18 cellular contexts compared by ENCODE assay signal in the genomic region with DNA sequence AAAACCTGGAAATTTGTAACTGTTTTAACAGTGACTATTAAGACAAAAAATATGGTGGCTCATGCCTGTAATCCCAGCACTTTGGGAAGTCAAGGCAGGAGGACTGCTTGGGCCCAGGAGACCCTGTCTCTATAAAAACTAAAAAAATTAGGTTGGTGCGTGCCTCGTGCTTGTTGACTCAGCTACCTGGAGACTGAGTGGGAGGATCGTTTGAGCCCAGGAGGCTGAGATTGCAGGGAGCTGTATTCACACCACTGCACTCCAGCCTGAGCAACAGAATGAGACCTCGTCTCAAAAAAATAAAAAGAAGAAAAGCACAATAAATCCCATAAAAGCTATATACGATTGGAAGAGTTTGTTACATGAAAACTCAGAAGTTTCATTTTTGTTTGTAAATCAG. TPM values are rescaled to one million over a fixed set of nuclear protein-coding genes. Genes with fewer than 3 reads are reported as not detected.
DNase-seq lines count a peak whose midpoint lies in the region; ATAC-seq and TF ChIP-seq lines count a peak whose summit lies in the region.
"Had no signal": no experiment of that assay in that cellular context is flagged by ENCODE, and none has a peak within 500 bp of the region (broad histone marks: within the 10 kb centered on the region; RNA-seq: fewer than 3 reads in every experiment).

No MANE protein-coding gene starts in this region.

- in situ Hi-C loops in GM13976 (cut with MboI; ENCODE audit: low sequenced_read_pairs, unreplicated experiment) = no loop called here

- H3K4ac ChIP-seq in trophoblast cell (ENCODE audit: low read depth, low read length) = no peak overlapping the region

- H3K9ac ChIP-seq in trophoblast cell (ENCODE audit: low read length) = no peak overlapping the region

- 42% methylated on average over 5 of the region's 5 CpGs for WGBS in hepatocyte (ENCODE audit: low lambda C conversion rate, missing lambda C conversion rate)
- no CpG with 5 or more reads among the region's 5 CpGs for WGBS in trophoblast cell (ENCODE audit: extremely low coverage, insufficient coverage, insufficient read length)

- no peak overlapping the region for H2BK12ac ChIP-seq in trophoblast cell (ENCODE audit: low read length)

- H4K8ac ChIP-seq in trophoblast cell (ENCODE audit: low read depth, low read length) = no peak overlapping the region

- H4K12ac ChIP-seq in trophoblast cell (ENCODE audit: low read depth, low read length) = no peak overlapping the region

- H4K20me1 ChIP-seq in hepatocyte (ENCODE audit: insufficient read depth, poor library complexity, severe bottlenecking) = no peaks in the 10 kb centered on the region

- H3K27me3 ChIP-seq in hepatocyte (no peaks in the 10 kb centered on the region), trophoblast cell (ENCODE audit: insufficient read depth, low read length) (no peaks in the 10 kb centered on the region)
- H3K27me3 ChIP-seq: Peyer's patch had no signal

- no peak overlapping the region for H2BK120ac ChIP-seq in trophoblast cell (ENCODE audit: insufficient read depth, low read length, poor library complexity)

- H3K4me3 ChIP-seq in HEK293 (ENCODE audit: low read depth, low read length) (no peak overlapping the region), hepatocyte (no peak overlapping the region), trophoblast cell (ENCODE audit: low read depth, low read length) (no peak overlapping the region)
- H3K4me3 ChIP-seq: Peyer's patch had no signal

- DNase-seq in NCI-H146 treated with DMSO at 0.1 percent for 48 hours (lab: John Stamatoyannopoulos, UW; ENCODE audit: unreplicated experiment) (peak; percentile 45), hepatocyte (ENCODE audit: low spot score) (no peak), trophoblast cell (peak in 1 of 2 donors; percentile 14), GM13976 (ENCODE audit: low spot score) (no peak)
- DNase-seq: ACHN; CD4-positive, CD25-positive, alpha-beta regulatory T cell; DMS53; IMR-90; Kasumi-1; NCI-H1105; NCI-H187; NCI-H2171 treated with DMSO at 0.1 percent for 48 hours; NCI-H510A; Peyer's patch; SHP77 had no signal

- no peak overlapping the region for H2AK5ac ChIP-seq in trophoblast cell (ENCODE audit: low read length)

- CTCF ChIA-PET in HEK293 (lab: Yijun Ruan, JAX) = interaction anchor here (0.7 to 1.2 kb wide), 2 partner anchors 10 to 79 kb away, joined by 3 to 6 read pairs; no protein-coding TSS in a partner anchor

- no peak overlapping the region for H3K18ac ChIP-seq in trophoblast cell (ENCODE audit: low read length)

- H3K4me1 ChIP-seq in HEK293 (ENCODE audit: control insufficient read depth, insufficient read depth, low read length) (no peaks in the 10 kb centered on the region), hepatocyte (ENCODE audit: insufficient read depth) (no peaks in the 10 kb centered on the region), trophoblast cell (ENCODE audit: control insufficient read depth in 1 of 2, insufficient read depth in 2 of 2, low read length in 2 of 2) (no peaks in the 10 kb centered on the region)

- no peaks in the 10 kb centered on the region for H3K9me2 ChIP-seq in hepatocyte (replicated peaks; ENCODE audit: insufficient read depth)

- H3K36me3 ChIP-seq in HEK293 (ENCODE audit: control insufficient read depth in 2 of 2, insufficient read depth in 1 of 2, low read length in 2 of 2) (no peaks in the 10 kb centered on the region), hepatocyte (replicated peaks; ENCODE audit: insufficient read depth, low read depth) (no peaks in the 10 kb centered on the region), trophoblast cell (ENCODE audit: control insufficient read depth in 1 of 2, insufficient read depth in 2 of 2, low read length in 2 of 2) (peaks cover 0 to under 1% of the 10 kb centered on the region in 2 experiments)
- H3K36me3 ChIP-seq: Peyer's patch had no signal

- TF ChIP-seq CTCF in HEK293 (tag by site-specific recombination; IDR thresholded peaks at IDR 0.05) = no peak
- TF ChIP-seq CTCF in hepatocyte (IDR thresholded peaks at IDR 0.05; ENCODE audit: poor library complexity) = no peak
- TF ChIP-seq CTCF in GM13976 (IDR thresholded peaks at IDR 0.05; ENCODE audit: borderline replicate concordance, control extremely low read depth, extremely low read depth, insufficient read depth, missing control alignments) = no peak

- H3K79me1 ChIP-seq in trophoblast cell (ENCODE audit: low read length) = no peaks in the 10 kb centered on the region

- H3K14ac ChIP-seq in trophoblast cell (ENCODE audit: low read length) = no peak overlapping the region

- H3K27ac ChIP-seq in HEK293 (ENCODE audit: extremely low read depth, low read depth, low read length) (no peak overlapping the region), hepatocyte (peak overlapping the region; percentile 13), trophoblast cell (ENCODE audit: low read depth, low read length) (no peak overlapping the region)

- H2AFZ ChIP-seq in hepatocyte (no peak overlapping the region), trophoblast cell (ENCODE audit: insufficient read depth, low read length, poor library complexity) (no peak overlapping the region)

- no peak overlapping the region for H3K4me2 ChIP-seq in hepatocyte
- H3K4me2 ChIP-seq in trophoblast cell (ENCODE audit: low read length) = no peak overlapping the region

- H4K91ac ChIP-seq in trophoblast cell (ENCODE audit: low read depth, low read length) = peak overlapping the region; percentile 14

- no peak for ATAC-seq in HG03175 (IDR thresholded peaks at IDR 0.05; ENCODE audit: unreplicated experiment)
- no peak for ATAC-seq in GM18511 (IDR thresholded peaks at IDR 0.05; ENCODE audit: unreplicated experiment)

- H3K9me3 ChIP-seq in HEK293 (ENCODE audit: control insufficient read depth, insufficient read depth, low read depth, low read length) (no peaks in the 10 kb centered on the region), hepatocyte (ENCODE audit: low read depth) (no peaks in the 10 kb centered on the region), trophoblast cell (ENCODE audit: insufficient read depth, low read depth, low read length) (no peaks in the 10 kb centered on the region)
- H3K9me3 ChIP-seq: Peyer's patch had no signal

- POLR2A ChIA-PET in HEK293 (lab: Yijun Ruan, JAX) = interaction anchor here (1.5 kb wide), 1 partner anchor 22 kb away, joined by 4 read pairs; no protein-coding TSS in a partner anchor

- H3K23ac ChIP-seq in trophoblast cell (ENCODE audit: low read length) = no peak overlapping the region

- H2BK5ac ChIP-seq in trophoblast cell (ENCODE audit: low read depth, low read length, poor library complexity) = no peak overlapping the region

- no peaks in the 10 kb centered on the region for H3K79me2 ChIP-seq in hepatocyte
- no peaks in the 10 kb centered on the region for H3K79me2 ChIP-seq in trophoblast cell (ENCODE audit: control insufficient read depth, insufficient read depth, low read length, poor library complexity)

TF ChIP-seq in HEK293, 187 proteins besides CTCF, POLR2A, EP300 and RAD21 (continues in another document):
- TF ChIP-seq, protein P1, sequence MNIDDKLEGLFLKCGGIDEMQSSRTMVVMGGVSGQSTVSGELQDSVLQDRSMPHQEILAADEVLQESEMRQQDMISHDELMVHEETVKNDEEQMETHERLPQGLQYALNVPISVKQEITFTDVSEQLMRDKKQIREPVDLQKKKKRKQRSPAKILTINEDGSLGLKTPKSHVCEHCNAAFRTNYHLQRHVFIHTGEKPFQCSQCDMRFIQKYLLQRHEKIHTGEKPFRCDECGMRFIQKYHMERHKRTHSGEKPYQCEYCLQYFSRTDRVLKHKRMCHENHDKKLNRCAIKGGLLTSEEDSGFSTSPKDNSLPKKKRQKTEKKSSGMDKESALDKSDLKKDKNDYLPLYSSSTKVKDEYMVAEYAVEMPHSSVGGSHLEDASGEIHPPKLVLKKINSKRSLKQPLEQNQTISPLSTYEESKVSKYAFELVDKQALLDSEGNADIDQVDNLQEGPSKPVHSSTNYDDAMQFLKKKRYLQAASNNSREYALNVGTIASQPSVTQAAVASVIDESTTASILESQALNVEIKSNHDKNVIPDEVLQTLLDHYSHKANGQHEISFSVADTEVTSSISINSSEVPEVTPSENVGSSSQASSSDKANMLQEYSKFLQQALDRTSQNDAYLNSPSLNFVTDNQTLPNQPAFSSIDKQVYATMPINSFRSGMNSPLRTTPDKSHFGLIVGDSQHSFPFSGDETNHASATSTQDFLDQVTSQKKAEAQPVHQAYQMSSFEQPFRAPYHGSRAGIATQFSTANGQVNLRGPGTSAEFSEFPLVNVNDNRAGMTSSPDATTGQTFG (tag by site-specific recombination; IDR thresholded peaks at IDR 0.05; ENCODE audit: borderline replicate concordance) = no peak
- TF ChIP-seq ZNF48 (tag by site-specific recombination; IDR thresholded peaks at IDR 0.05) = no peak

RNA-seq across cellular contexts. Expression of a gene that starts 23.7 kb away (rescaled TPM):
- total RNA-seq in hepatocyte = 95.8 and 99.9 TPM in 2 replicates
- polyA plus RNA-seq in hepatocyte = 92.6 and 94.4 TPM in 2 replicates
- polyA plus RNA-seq in trophoblast cell (2013) = 38.8 and 41.2 TPM in 2 replicates
